In genomic region chr13:23956106-23956505, GRCh38 we compare ENCODE assay signal across 15 cellular contexts. TPM values are rescaled to one million over a fixed set of nuclear protein-coding genes. Genes with fewer than 3 reads are reported as not detected.
DNase-seq lines count a peak whose midpoint lies in the region; ATAC-seq and TF ChIP-seq lines count a peak whose summit lies in the region.
"Had no signal": no experiment of that assay in that cellular context is flagged by ENCODE, and none has a peak within 500 bp of the region (broad histone marks: within the 10 kb centered on the region; RNA-seq: fewer than 3 reads in every experiment).

No MANE protein-coding gene starts in this region.

- H3K9me3 Mint-ChIP-seq in activated naive CD8-positive, alpha-beta T cell treated with anti-CD3 and anti-CD28 coated beads, Interleukin-2, amount 50 U/mL, for 24 hours = no peaks in the 10 kb centered on the region

- H3K36me3 Mint-ChIP-seq in activated naive CD8-positive, alpha-beta T cell treated with anti-CD3 and anti-CD28 coated beads, Interleukin-2, amount 50 U/mL, for 24 hours (ENCODE audit: low read depth) = no peaks in the 10 kb centered on the region
- H3K36me3 Mint-ChIP-seq: activated naive CD8-positive, alpha-beta T cell had no signal

- no peak overlapping the region for H3K27ac ChIP-seq in mesenchymal stem cell (ENCODE audit: low read length, poor library complexity, severe bottlenecking)
- H3K27ac ChIP-seq: esophagus muscularis mucosa, lower lobe of right lung, psoas muscle, vagina had no signal

- peaks cover 16% of the 10 kb centered on the region for H3K4me1 Mint-ChIP-seq in activated naive CD8-positive, alpha-beta T cell treated with anti-CD3 and anti-CD28 coated beads, Interleukin-2, amount 50 U/mL, for 24 hours

- H2BK120ac ChIP-seq in mesenchymal stem cell (ENCODE audit: low read depth, low read length) = no peak overlapping the region

- H2BK5ac ChIP-seq in mesenchymal stem cell (ENCODE audit: low read depth, low read length, poor library complexity, severe bottlenecking) = no peak overlapping the region

- peaks cover 9% of the 10 kb centered on the region for H3K4me1 ChIP-seq in mesenchymal stem cell (ENCODE audit: control insufficient read depth, insufficient read depth, low read depth, low read length)
- H3K4me1 ChIP-seq: esophagus muscularis mucosa, lower lobe of right lung, psoas muscle, vagina had no signal

- H3K9ac ChIP-seq in mesenchymal stem cell (ENCODE audit: low read length) = no peak overlapping the region

- H2AFZ ChIP-seq in mesenchymal stem cell (ENCODE audit: low read depth, low read length) = no peak overlapping the region

- WGBS in mesenchymal stem cell = 46% methylated on average over 4 of the region's 4 CpGs

- no peak overlapping the region for H2BK12ac ChIP-seq in mesenchymal stem cell (ENCODE audit: low read length in 2 of 2)

- no peak overlapping the region for H3K4me3 Mint-ChIP-seq in activated naive CD8-positive, alpha-beta T cell treated with anti-CD3 and anti-CD28 coated beads, Interleukin-2, amount 50 U/mL, for 24 hours
- H3K4me3 Mint-ChIP-seq: activated naive CD8-positive, alpha-beta T cell had no signal

- DNase-seq in activated naive CD8-positive, alpha-beta T cell treated with anti-CD3 and anti-CD28 coated beads, Interleukin-2, amount 50 U/mL, for 24 hours = peak; percentile 33
- DNase-seq in left kidney (ENCODE audit: low read depth, low spot score) = peak; percentile 49
- no peak for DNase-seq in AML-193 (lab: John Stamatoyannopoulos, UW)
- no peak for DNase-seq in mesenchymal stem cell
- DNase-seq: DMS153, lower lobe of right lung, NCI-H526, psoas muscle had no signal

- no peak overlapping the region for H3K4ac ChIP-seq in mesenchymal stem cell (ENCODE audit: low read depth in 1 of 2, low read length in 2 of 2)

- H3K23ac ChIP-seq in mesenchymal stem cell (ENCODE audit: low read length in 2 of 2) = no peak overlapping the region

- H4K91ac ChIP-seq in mesenchymal stem cell (ENCODE audit: low read length) = no peak overlapping the region

- H3K27me3 ChIP-seq in mesenchymal stem cell (ENCODE audit: control insufficient read depth in 1 of 2, insufficient read depth in 1 of 2, low read length in 2 of 2) = no peaks in the 10 kb centered on the region
- H3K27me3 ChIP-seq: vagina had no signal

- no peaks in the 10 kb centered on the region for H3K36me3 ChIP-seq in mesenchymal stem cell (ENCODE audit: control insufficient read depth in 1 of 2, insufficient read depth in 2 of 2, low read depth in 1 of 2, low read length in 2 of 2)
- H3K36me3 ChIP-seq: esophagus muscularis mucosa, lower lobe of right lung, vagina had no signal

- ATAC-seq in GM18505 (IDR thresholded peaks at IDR 0.05; ENCODE audit: unreplicated experiment) = peak; percentile 66
- peak; percentile 74 for ATAC-seq in HG02798 (IDR thresholded peaks at IDR 0.05; ENCODE audit: poor library complexity, unreplicated experiment)
- ATAC-seq in activated naive CD8-positive, alpha-beta T cell treated with anti-CD3 and anti-CD28 coated beads, Interleukin-2, amount 50 U/mL, for 24 hours = peak; percentile 72
- no peak for ATAC-seq in GM21390 (IDR thresholded peaks at IDR 0.05; ENCODE audit: unreplicated experiment)
- ATAC-seq in HG02678 (IDR thresholded peaks at IDR 0.05; ENCODE audit: unreplicated experiment) = no peak
- ATAC-seq: psoas muscle had no signal

- H3K27me3 Mint-ChIP-seq in activated naive CD8-positive, alpha-beta T cell treated with anti-CD3 and anti-CD28 coated beads, Interleukin-2, amount 50 U/mL, for 24 hours = peaks cover 10% of the 10 kb centered on the region
- H3K27me3 Mint-ChIP-seq: activated naive CD8-positive, alpha-beta T cell had no signal

- no peaks in the 10 kb centered on the region for H3K9me3 ChIP-seq in mesenchymal stem cell (ENCODE audit: control insufficient read depth, low read length)
- H3K9me3 ChIP-seq: esophagus muscularis mucosa, lower lobe of right lung, psoas muscle, vagina had no signal

- no peak overlapping the region for H3K14ac ChIP-seq in mesenchymal stem cell (ENCODE audit: low read length in 2 of 2)

- H3K18ac ChIP-seq in mesenchymal stem cell (ENCODE audit: low read depth in 1 of 2, low read length in 2 of 2) = no peak overlapping the region

- no peak overlapping the region for H3K4me2 ChIP-seq in mesenchymal stem cell (ENCODE audit: low read length, poor library complexity, severe bottlenecking)

- no peak for TF ChIP-seq POLR2A in GM18505 (IDR thresholded peaks at IDR 0.05; ENCODE audit: borderline replicate concordance, extremely low read depth, insufficient read depth, insufficient read length)

- H3K79me1 ChIP-seq in mesenchymal stem cell (replicated peaks; ENCODE audit: low read length, poor library complexity, severe bottlenecking) = no peaks in the 10 kb centered on the region

- H3K27ac Mint-ChIP-seq in activated naive CD8-positive, alpha-beta T cell treated with anti-CD3 and anti-CD28 coated beads, Interleukin-2, amount 50 U/mL, for 24 hours = no peak overlapping the region
- H3K27ac Mint-ChIP-seq: activated naive CD8-positive, alpha-beta T cell had no signal

- H2BK15ac ChIP-seq in mesenchymal stem cell (ENCODE audit: low read depth, poor library complexity, severe bottlenecking) = no peak overlapping the region

- no peak overlapping the region for H2AK5ac ChIP-seq in mesenchymal stem cell (ENCODE audit: low read length, severe bottlenecking)

- H3K4me3 ChIP-seq in mesenchymal stem cell (ENCODE audit: insufficient read depth in 1 of 2, low read depth in 1 of 2, low read length in 2 of 2) = no peak overlapping the region
- H3K4me3 ChIP-seq: esophagus muscularis mucosa, lower lobe of right lung, psoas muscle, vagina had no signal

- no peak overlapping the region for H4K8ac ChIP-seq in mesenchymal stem cell (ENCODE audit: low read length)

RNA-seq across cellular contexts. Expression of gene C1QTNF9B, which starts 58.8 kb away (rescaled TPM):
- 0.06 TPM for polyA plus RNA-seq in mesenchymal stem cell (2013, experiment 1 of 2)
- 0.08 TPM for polyA plus RNA-seq in mesenchymal stem cell (2013, experiment 2 of 2)

Comparison
In these comparisons a context has a peak if more than half of its experiments do, and no peak if none do; other contexts are left out.
1. ATAC-seq: peak in GM18505 (single experiment), HG02798 (single experiment) and activated naive CD8-positive, alpha-beta T cell treated with anti-CD3 and anti-CD28 coated beads, Interleukin-2, amount 50 U/mL, for 24 hours (single experiment); none in GM21390 (single experiment) and HG02678 (single experiment).
2. DNase-seq: peak in activated naive CD8-positive, alpha-beta T cell treated with anti-CD3 and anti-CD28 coated beads, Interleukin-2, amount 50 U/mL, for 24 hours (single experiment) and left kidney (single experiment); none in AML-193 (0 of 2) and mesenchymal stem cell (single experiment).